In genomic region chr1:51651552-51651942, GRCh38 we compare ENCODE assay signal across 16 cellular contexts. TPM values are rescaled to one million over a fixed set of nuclear protein-coding genes. Genes with fewer than 3 reads are reported as not detected.
DNase-seq lines count a peak whose midpoint lies in the region; ATAC-seq and TF ChIP-seq lines count a peak whose summit lies in the region.
"Had no signal": no experiment of that assay in that cellular context is flagged by ENCODE, and none has a peak within 500 bp of the region (broad histone marks: within the 10 kb centered on the region; RNA-seq: fewer than 3 reads in every experiment).

No MANE protein-coding gene starts in this region.

- TF ChIP-seq POLR2A in HCT116 (IDR thresholded peaks at IDR 0.05; ENCODE audit: borderline replicate concordance, extremely low read depth, insufficient read depth, insufficient read length) (no peak), uterus (IDR thresholded peaks at IDR 0.05) (no peak)

- WGBS in psoas muscle, 3 donors = 94 to 97% (median 94%) methylated on average over 3 of the region's 3 CpGs

- DNase-seq in HCT116 (ENCODE audit: low read depth, low spot score) (no peak), chondrocyte (ENCODE audit: low spot score) (no peak), psoas muscle (no peak), uterus (no peak), C1 segment of cervical spinal cord (lab: John Stamatoyannopoulos, UW) (no peak), NCI-H748 treated with DMSO at 0.1 percent for 48 hours (lab: John Stamatoyannopoulos, UW) (no peak)
- no peak for DNase-seq in stimulated activated naive CD8-positive, alpha-beta T cell treated with anti-CD3 and anti-CD28 coated beads, Interleukin-15, Interleukin-2, amounts not matched to agents 100 U/mL and 50 U/mL, for 24 hours
- DNase-seq: AML-193; CD4-positive, alpha-beta memory T cell; DMS153; DMS79; GF-D8; HCEC 1CT had no signal

- no peak for TF ChIP-seq RAD21 in HCT116 (IDR thresholded peaks at IDR 0.05; ENCODE audit: low read depth)

- H3K9me3 Mint-ChIP-seq in chondrocyte (ENCODE audit: low read depth) = no peaks in the 10 kb centered on the region
- H3K9me3 Mint-ChIP-seq: CD4-positive, alpha-beta memory T cell; GM23338 had no signal

- POLR2A ChIA-PET in HCT116 (lab: Charles Lee) = no interaction called here

- CTCF ChIA-PET in HCT116 (lab: Charles Lee) = no interaction called here

- H2AFZ ChIP-seq in HCT116 (ENCODE audit: low read depth, low read length, poor library complexity, severe bottlenecking) = no peak overlapping the region
- H2AFZ ChIP-seq: GM23338 had no signal

- H3K27me3 Mint-ChIP-seq in chondrocyte (ENCODE audit: low read depth) = no peaks in the 10 kb centered on the region
- H3K27me3 Mint-ChIP-seq: CD4-positive, alpha-beta memory T cell had no signal

- H3K79me2 ChIP-seq in HCT116 (ENCODE audit: insufficient read depth, low read length) = peaks cover 21% of the 10 kb centered on the region

- H3K4me3 ChIP-seq in HCT116 (replicated peaks in 1 of 2; ENCODE audit: low read depth in 1 of 2, low read length in 2 of 2) = no peak overlapping the region
- no peak overlapping the region for H3K4me3 ChIP-seq in psoas muscle
- no peak overlapping the region for H3K4me3 ChIP-seq in uterus
- H3K4me3 ChIP-seq: GM23338 had no signal

- peak overlapping the region; percentile 40; the same call in 1 of the 2 replicates for H3K4me2 ChIP-seq in HCT116 (ENCODE audit: low read length)

- H3K27ac Mint-ChIP-seq in chondrocyte (ENCODE audit: unreplicated experiment) = peak overlapping the region; percentile 92

- intact Hi-C loops in HCT116 (cut with micrococcal nuclease) = no loop called here
- intact Hi-C loops in psoas muscle (cut with DNase I) = no loop called here
- intact Hi-C loops in uterus (cut with DNase I; ENCODE audit: low total_unique reads) = no loop called here

- H3K9me3 ChIP-seq in HCT116 (ENCODE audit: control insufficient read depth in 1 of 2, insufficient read depth in 1 of 2, low read depth in 1 of 2, low read length in 2 of 2) (no peaks in the 10 kb centered on the region), psoas muscle (peaks cover 5% of the 10 kb centered on the region), uterus (no peaks in the 10 kb centered on the region)

- no peaks in the 10 kb centered on the region for H3K27me3 ChIP-seq in HCT116 (ENCODE audit: insufficient read depth, low read length)
- H3K27me3 ChIP-seq in psoas muscle (ENCODE audit: insufficient read depth in 3 of 3, low read length in 2 of 3) = no peaks in the 10 kb centered on the region
- no peaks in the 10 kb centered on the region for H3K27me3 ChIP-seq in uterus

- BruUV-seq in HCT116 (replicated peaks; lab: Mats Ljungman, UMichigan) = no TSS peak

- H3K4me3 Mint-ChIP-seq in chondrocyte (ENCODE audit: unreplicated experiment) = no peak overlapping the region
- H3K4me3 Mint-ChIP-seq: CD14-positive monocyte; CD4-positive, alpha-beta memory T cell; GM23338 had no signal

- no peaks in the 10 kb centered on the region for H4K20me1 ChIP-seq in HCT116 (ENCODE audit: insufficient read depth)

- TF ChIP-seq CTCF in HCT116 (IDR thresholded peaks at IDR 0.05 in 2 of 3, conservative IDR thresholded peaks at IDR 0.05 in 1 of 3; ENCODE audit: borderline replicate concordance in 1 of 3, insufficient read depth in 1 of 3, low read depth in 2 of 3, low read length in 2 of 3) = no peak
- TF ChIP-seq CTCF in chondrocyte (IDR thresholded peaks at IDR 0.05) = no peak
- no peak for TF ChIP-seq CTCF in psoas muscle (IDR thresholded peaks at IDR 0.05)
- TF ChIP-seq CTCF in uterus (IDR thresholded peaks at IDR 0.05) = no peak

- no peaks in the 10 kb centered on the region for H3K9me2 ChIP-seq in HCT116 (ENCODE audit: insufficient read depth)

- H3K4me1 Mint-ChIP-seq in chondrocyte (ENCODE audit: low read depth) = peaks cover 89% of the 10 kb centered on the region

- peaks cover 13% of the 10 kb centered on the region for H3K36me3 Mint-ChIP-seq in chondrocyte (ENCODE audit: low read depth)

- peaks cover 24 to 46% of the 10 kb centered on the region in 2 experiments for H3K4me1 ChIP-seq in HCT116 (ENCODE audit: control insufficient read depth in 1 of 2, insufficient read depth in 2 of 2, low read length in 2 of 2)
- H3K4me1 ChIP-seq in psoas muscle = peaks cover 76% of the 10 kb centered on the region
- peaks cover 4 to 18% of the 10 kb centered on the region in 2 donors for H3K4me1 ChIP-seq in uterus

- ATAC-seq in HCT116 (no peak), psoas muscle (no peak), HG02981 (IDR thresholded peaks at IDR 0.05; ENCODE audit: unreplicated experiment) (no peak)
- ATAC-seq in stimulated activated naive CD8-positive, alpha-beta T cell treated with anti-CD3 and anti-CD28 coated beads, Interleukin-15, Interleukin-2, amounts not matched to agents 100 U/mL and 50 U/mL, for 24 hours = no peak
- ATAC-seq: GM23338 had no signal

- H3K9ac ChIP-seq in HCT116 (ENCODE audit: low read length) = no peak overlapping the region

- no peak overlapping the region for H3K27ac ChIP-seq in HCT116 (ENCODE audit: low read depth, low read length)
- H3K27ac ChIP-seq in psoas muscle = peak overlapping the region; percentile 66
- peak overlapping the region; percentile 18 to 94 for H3K27ac ChIP-seq in uterus

- RAD21 ChIA-PET in HCT116 (lab: Charles Lee; ENCODE audit: low non-redundant PET in 1 of 2, low total read pairs in 2 of 2, uncharacterized antibody in 2 of 2, unreplicated experiment in 2 of 2) = no interaction called here

- H3K36me3 ChIP-seq in HCT116 (ENCODE audit: control insufficient read depth in 1 of 2, insufficient read depth in 2 of 2, low read length in 2 of 2) (peaks cover 0 to 2% of the 10 kb centered on the region in 2 experiments; a peak in 1 of 4 replicates), psoas muscle (ENCODE audit: insufficient read depth in 1 of 2, low read depth in 1 of 2) (peaks cover 0 to 35% of the 10 kb centered on the region in 2 donors), uterus (no peaks in the 10 kb centered on the region)

TF ChIP-seq in HCT116, 20 proteins besides CTCF, POLR2A, EP300 and RAD21:
- TF ChIP-seq TCF7L2 (IDR thresholded peaks at IDR 0.05; ENCODE audit: borderline replicate concordance, extremely low read depth, insufficient read depth, insufficient read length) = no peak
- TF ChIP-seq SIN3A (IDR thresholded peaks at IDR 0.05; ENCODE audit: low read depth) = no peak
- TF ChIP-seq CEBPB (IDR thresholded peaks at IDR 0.05; ENCODE audit: low read depth) = no peak
- no peak for TF ChIP-seq ZFX (IDR thresholded peaks at IDR 0.05)
- TF ChIP-seq SRF (IDR thresholded peaks at IDR 0.05; ENCODE audit: low read depth) = no peak
- TF ChIP-seq POLR2AphosphoS5 (IDR thresholded peaks at IDR 0.05; ENCODE audit: low read depth, low read length) = no peak
- TF ChIP-seq ELF1 (IDR thresholded peaks at IDR 0.05; ENCODE audit: borderline replicate concordance, low read depth) = no peak
- TF ChIP-seq, protein P1, sequence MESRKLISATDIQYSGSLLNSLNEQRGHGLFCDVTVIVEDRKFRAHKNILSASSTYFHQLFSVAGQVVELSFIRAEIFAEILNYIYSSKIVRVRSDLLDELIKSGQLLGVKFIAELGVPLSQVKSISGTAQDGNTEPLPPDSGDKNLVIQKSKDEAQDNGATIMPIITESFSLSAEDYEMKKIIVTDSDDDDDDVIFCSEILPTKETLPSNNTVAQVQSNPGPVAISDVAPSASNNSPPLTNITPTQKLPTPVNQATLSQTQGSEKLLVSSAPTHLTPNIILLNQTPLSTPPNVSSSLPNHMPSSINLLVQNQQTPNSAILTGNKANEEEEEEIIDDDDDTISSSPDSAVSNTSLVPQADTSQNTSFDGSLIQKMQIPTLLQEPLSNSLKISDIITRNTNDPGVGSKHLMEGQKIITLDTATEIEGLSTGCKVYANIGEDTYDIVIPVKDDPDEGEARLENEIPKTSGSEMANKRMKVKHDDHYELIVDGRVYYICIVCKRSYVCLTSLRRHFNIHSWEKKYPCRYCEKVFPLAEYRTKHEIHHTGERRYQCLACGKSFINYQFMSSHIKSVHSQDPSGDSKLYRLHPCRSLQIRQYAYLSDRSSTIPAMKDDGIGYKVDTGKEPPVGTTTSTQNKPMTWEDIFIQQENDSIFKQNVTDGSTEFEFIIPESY (IDR thresholded peaks at IDR 0.05; ENCODE audit: extremely low read depth, insufficient replicate concordance, low read length) = no peak
- TF ChIP-seq, protein P2, sequence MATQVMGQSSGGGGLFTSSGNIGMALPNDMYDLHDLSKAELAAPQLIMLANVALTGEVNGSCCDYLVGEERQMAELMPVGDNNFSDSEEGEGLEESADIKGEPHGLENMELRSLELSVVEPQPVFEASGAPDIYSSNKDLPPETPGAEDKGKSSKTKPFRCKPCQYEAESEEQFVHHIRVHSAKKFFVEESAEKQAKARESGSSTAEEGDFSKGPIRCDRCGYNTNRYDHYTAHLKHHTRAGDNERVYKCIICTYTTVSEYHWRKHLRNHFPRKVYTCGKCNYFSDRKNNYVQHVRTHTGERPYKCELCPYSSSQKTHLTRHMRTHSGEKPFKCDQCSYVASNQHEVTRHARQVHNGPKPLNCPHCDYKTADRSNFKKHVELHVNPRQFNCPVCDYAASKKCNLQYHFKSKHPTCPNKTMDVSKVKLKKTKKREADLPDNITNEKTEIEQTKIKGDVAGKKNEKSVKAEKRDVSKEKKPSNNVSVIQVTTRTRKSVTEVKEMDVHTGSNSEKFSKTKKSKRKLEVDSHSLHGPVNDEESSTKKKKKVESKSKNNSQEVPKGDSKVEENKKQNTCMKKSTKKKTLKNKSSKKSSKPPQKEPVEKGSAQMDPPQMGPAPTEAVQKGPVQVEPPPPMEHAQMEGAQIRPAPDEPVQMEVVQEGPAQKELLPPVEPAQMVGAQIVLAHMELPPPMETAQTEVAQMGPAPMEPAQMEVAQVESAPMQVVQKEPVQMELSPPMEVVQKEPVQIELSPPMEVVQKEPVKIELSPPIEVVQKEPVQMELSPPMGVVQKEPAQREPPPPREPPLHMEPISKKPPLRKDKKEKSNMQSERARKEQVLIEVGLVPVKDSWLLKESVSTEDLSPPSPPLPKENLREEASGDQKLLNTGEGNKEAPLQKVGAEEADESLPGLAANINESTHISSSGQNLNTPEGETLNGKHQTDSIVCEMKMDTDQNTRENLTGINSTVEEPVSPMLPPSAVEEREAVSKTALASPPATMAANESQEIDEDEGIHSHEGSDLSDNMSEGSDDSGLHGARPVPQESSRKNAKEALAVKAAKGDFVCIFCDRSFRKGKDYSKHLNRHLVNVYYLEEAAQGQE (IDR thresholded peaks at IDR 0.05; ENCODE audit: low read depth) = no peak
- no peak for TF ChIP-seq ATF3 (IDR thresholded peaks at IDR 0.05)

RNA-seq across cellular contexts. Expression of gene OSBPL9, which starts 34.7 kb away (rescaled TPM):
- total RNA-seq in HCT116 (2021; ENCODE audit: unreplicated experiment) (52.6 TPM), chondrocyte (178 to 258 TPM (median 186 TPM) in 3 replicates), psoas muscle (100 to 1,000 TPM in 1 of 4 donors, 10 to 100 TPM in 3; 32.5 to 141 (median 52.0) TPM), uterus (100 to 1,000 TPM in 3 of 4 donors, 10 to 100 TPM in 1; 94.0 to 122 (median 108) TPM)
- polyA plus RNA-seq in HCT116 (2012) = 31.7 and 37.0 TPM in 2 replicates
- 10 to 100 TPM; 15.6 to 84.8 (median 60.6) TPM for polyA plus RNA-seq in psoas muscle
